ENCODE assay signal across 10 cellular contexts in the genomic region with DNA sequence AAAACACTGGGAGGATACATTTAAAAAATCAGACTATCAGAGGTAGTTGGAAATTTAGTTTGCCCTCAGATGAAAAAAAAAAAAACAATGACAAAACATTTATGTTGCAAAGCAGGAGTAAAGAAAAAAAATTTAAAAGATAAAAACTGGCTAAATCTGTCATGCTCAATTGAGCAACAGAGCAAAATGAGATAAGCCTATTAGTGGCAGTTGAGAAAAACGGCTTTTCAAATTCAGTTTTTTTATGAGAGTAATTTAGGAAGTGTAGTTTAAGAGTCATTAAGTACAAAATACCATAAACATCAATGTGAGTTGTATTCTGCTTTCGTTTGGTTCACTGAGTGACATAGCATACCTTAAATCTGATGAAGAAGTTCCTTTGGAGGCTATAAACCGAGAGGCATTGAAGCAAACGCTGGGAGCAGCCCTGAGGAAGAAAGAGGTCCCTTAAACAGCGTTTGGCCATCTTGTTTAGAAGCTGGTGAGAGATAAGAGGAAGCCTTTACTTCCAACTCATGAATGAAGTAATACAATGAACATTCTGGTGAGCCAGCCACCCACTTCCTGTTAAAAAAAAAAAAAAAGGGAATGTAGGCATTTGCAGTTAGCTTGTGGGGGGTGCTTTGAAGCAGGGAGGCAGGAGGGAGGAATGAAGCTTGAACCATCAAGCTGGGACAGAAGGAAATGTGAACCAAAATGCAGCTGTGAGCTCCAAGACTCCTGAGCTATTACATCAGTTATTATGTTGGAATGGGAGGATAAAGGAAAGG.
A peak's percentile ranks its signal among the peaks of the same experiment; 100 is the strongest.
DNase-seq lines count a peak whose midpoint lies in the region; ATAC-seq and TF ChIP-seq lines count a peak whose summit lies in the region.
"Had no signal": no experiment of that assay in that cellular context is flagged by ENCODE, and none has a peak within 500 bp of the region (broad histone marks: within the 10 kb centered on the region; RNA-seq: fewer than 3 reads in every experiment).

No MANE protein-coding gene starts in this region.

- H3K36me3 Mint-ChIP-seq in glutamatergic neuron (ENCODE audit: unreplicated experiment) = no peaks in the 10 kb centered on the region

- TF ChIP-seq CTCF in coronary artery (IDR thresholded peaks at IDR 0.05) (no peak), glutamatergic neuron (IDR thresholded peaks at IDR 0.05; ENCODE audit: partially characterized antibody, unreplicated experiment) (no peak)

- H3K4me3 ChIP-seq in BLaER1 treated with 17β-estradiol and CSF1 and Interleukin-3, amounts not matched to agents 10 nM and 100 nM = peak overlapping the region in 5 of 10 experiments; percentile 20 to 52 (median 36); a peak in 6 of 20 replicates
- H3K4me3 ChIP-seq in coronary artery = peak overlapping the region; percentile 4
- no peak overlapping the region for H3K4me3 ChIP-seq in mesodermal cell (ENCODE audit: extremely low read depth, insufficient read depth, low read length, poor library complexity, severe bottlenecking)

- no peaks in the 10 kb centered on the region for H4K20me1 ChIP-seq in BLaER1 treated with 17β-estradiol and CSF1 and Interleukin-3, amounts not matched to agents 10 nM and 100 nM

- no peak overlapping the region for H3K4me3 Mint-ChIP-seq in glutamatergic neuron (ENCODE audit: unreplicated experiment)

- peak overlapping the region in 10 of 11 experiments; percentile 9 to 84 (median 60); a peak in 18 of 22 replicates for H3K4me2 ChIP-seq in BLaER1 treated with 17β-estradiol and CSF1 and Interleukin-3, amounts not matched to agents 10 nM and 100 nM

- 14 to 21% methylated on average over 2 to 3 of the region's 5 CpGs for WGBS in mesodermal cell (ENCODE audit: insufficient coverage in 2 of 2), 2 experiments

- H3K9me3 Mint-ChIP-seq in glutamatergic neuron (ENCODE audit: unreplicated experiment) = no peaks in the 10 kb centered on the region

- H3K4me1 Mint-ChIP-seq in glutamatergic neuron (ENCODE audit: low read depth, unreplicated experiment) = no peaks in the 10 kb centered on the region

- DNase-seq in MV-4-11 (lab: John Stamatoyannopoulos, UW) (peak; percentile 83), coronary artery (ENCODE audit: low spot score) (no peak), Ammon's horn (ENCODE audit: low spot score) (no peak), glutamatergic neuron (no peak)
- no peak for DNase-seq in activated CD4-positive, CD25-positive, alpha-beta regulatory T cell treated with anti-CD3 and anti-CD28 coated beads, Interleukin-2, amount 50 U/mL, for 72 hours
- DNase-seq: H7, NCI-H524 treated with DMSO at 0.1 percent for 48 hours had no signal

- peaks cover 0 to 16% (median 0%) of the 10 kb centered on the region in 11 experiments; a peak in 4 of 22 replicates for H3K36me3 ChIP-seq in BLaER1 treated with 17β-estradiol and CSF1 and Interleukin-3, amounts not matched to agents 10 nM and 100 nM
- no peaks in the 10 kb centered on the region for H3K36me3 ChIP-seq in mesodermal cell (ENCODE audit: control insufficient read depth, insufficient read depth, low read length)

- no peak overlapping the region for H3K27ac Mint-ChIP-seq in glutamatergic neuron (ENCODE audit: unreplicated experiment)

- peak overlapping the region in 8 of 11 experiments; percentile 44 to 98 (median 89); a peak in 16 of 22 replicates for H3K27ac ChIP-seq in BLaER1 treated with 17β-estradiol and CSF1 and Interleukin-3, amounts not matched to agents 10 nM and 100 nM
- peak overlapping the region; percentile 14 to 55 for H3K27ac ChIP-seq in coronary artery
- H3K27ac ChIP-seq in mesodermal cell (ENCODE audit: low read depth, low read length, severe bottlenecking) = peak overlapping the region; percentile 77

- no peaks in the 10 kb centered on the region for H3K27me3 Mint-ChIP-seq in glutamatergic neuron (ENCODE audit: unreplicated experiment)

- H3K9ac ChIP-seq in BLaER1 treated with 17β-estradiol and CSF1 and Interleukin-3, amounts not matched to agents 10 nM and 100 nM = peak overlapping the region in 6 of 11 experiments; percentile 53 to 87 (median 80); a peak in 12 of 22 replicates

- H3K27me3 ChIP-seq in BLaER1 treated with 17β-estradiol and CSF1 and Interleukin-3, amounts not matched to agents 10 nM and 100 nM = no peaks in the 10 kb centered on the region

- ATAC-seq in HG02678 (IDR thresholded peaks at IDR 0.05; ENCODE audit: unreplicated experiment) = no peak

- H3K9me3 ChIP-seq in BLaER1 treated with 17β-estradiol and CSF1 and Interleukin-3, amounts not matched to agents 10 nM and 100 nM (replicated peaks in 1 of 11) = peaks cover 0 to 37% (median 16%) of the 10 kb centered on the region in 11 experiments; a peak in 14 of 22 replicates
- H3K9me3 ChIP-seq in mesodermal cell (ENCODE audit: control insufficient read depth, low read length) = peaks cover 7% of the 10 kb centered on the region

- peaks cover 10 to 73% (median 43%) of the 10 kb centered on the region in 10 experiments; a peak in 18 of 20 replicates for H3K4me1 ChIP-seq in BLaER1 treated with 17β-estradiol and CSF1 and Interleukin-3, amounts not matched to agents 10 nM and 100 nM
- peaks cover 33% of the 10 kb centered on the region for H3K4me1 ChIP-seq in mesodermal cell (ENCODE audit: control insufficient read depth, insufficient read depth, low read length, poor library complexity, severe bottlenecking)

Comparison
In these comparisons a context has a peak if more than half of its experiments do, and no peak if none do; other contexts are left out.
1. H3K27ac ChIP-seq: peak in every context shown above with its lines; median percentile 89 in BLaER1 treated with 17β-estradiol and CSF1 and Interleukin-3, amounts not matched to agents 10 nM and 100 nM; 77 in mesodermal cell; 34 in coronary artery.